ENCODE assay signal across 8 cellular contexts in genomic region chr19:43901395-43902390, GRCh38. TPM values are rescaled to one million over a fixed set of nuclear protein-coding genes. Genes with fewer than 3 reads are reported as not detected.
DNase-seq lines count a peak whose midpoint lies in the region; ATAC-seq and TF ChIP-seq lines count a peak whose summit lies in the region.

No MANE protein-coding gene starts in this region.

- no peaks in the 10 kb centered on the region for H3K36me3 ChIP-seq in CD4-positive, alpha-beta memory T cell (ENCODE audit: insufficient read depth, low read length)
- H3K36me3 ChIP-seq in lower lobe of right lung: no peaks in the 10 kb centered on the region

- intact Hi-C loops in CD4-positive, alpha-beta memory T cell (cut with micrococcal nuclease): no loop called here
- intact Hi-C loops in lower lobe of right lung (cut with DNase I): no loop called here

- peaks cover 67 to 72% of the 10 kb centered on the region in 2 donors for H3K36me3 Mint-ChIP-seq in CD4-positive, alpha-beta memory T cell
- peaks cover 3% of the 10 kb centered on the region for H3K36me3 Mint-ChIP-seq in effector memory CD8-positive, alpha-beta T cell (ENCODE audit: insufficient read depth)

- peak overlapping the region; percentile 88 to 93 (median 91) for H3K4me3 Mint-ChIP-seq in CD4-positive, alpha-beta memory T cell
- peak overlapping the region; percentile 85 to 90 for H3K4me3 Mint-ChIP-seq in effector memory CD8-positive, alpha-beta T cell

- no peaks in the 10 kb centered on the region for H3K27me3 ChIP-seq in CD4-positive, alpha-beta memory T cell (ENCODE audit: insufficient read depth, low read length)
- H3K27me3 ChIP-seq in lower lobe of right lung (ENCODE audit: low read depth): no peaks in the 10 kb centered on the region

- H3K9me3 Mint-ChIP-seq in CD4-positive, alpha-beta memory T cell: peaks cover 6 to 93% (median 73%) of the 10 kb centered on the region in 8 donors
- peaks cover 15 to 41% of the 10 kb centered on the region in 2 donors for H3K9me3 Mint-ChIP-seq in effector memory CD8-positive, alpha-beta T cell

- H3K4me1 Mint-ChIP-seq in CD4-positive, alpha-beta memory T cell: peaks cover 10 to 17% (median 13%) of the 10 kb centered on the region in 4 donors
- H3K4me1 Mint-ChIP-seq in effector memory CD8-positive, alpha-beta T cell (ENCODE audit: low read depth in 2 of 2): peaks cover 10 to 13% of the 10 kb centered on the region in 2 donors

- H3K4me3 ChIP-seq in CD4-positive, alpha-beta memory T cell (ENCODE audit: low read length in 2 of 2): peak overlapping the region; percentile 67 to 80
- peak overlapping the region; percentile 59 for H3K4me3 ChIP-seq in lower lobe of right lung

- no peaks in the 10 kb centered on the region for H3K9me3 ChIP-seq in CD4-positive, alpha-beta memory T cell (ENCODE audit: control insufficient read depth in 1 of 2, low read length in 2 of 2)
- H3K9me3 ChIP-seq in lower lobe of right lung: peaks cover 64% of the 10 kb centered on the region

- peak overlapping the region in 6 of 7 donors; percentile 64 to 89 (median 82) for H3K27ac Mint-ChIP-seq in CD4-positive, alpha-beta memory T cell
- peak overlapping the region in 1 of 2 donors; percentile 47 for H3K27ac Mint-ChIP-seq in effector memory CD8-positive, alpha-beta T cell

- no peak for TF ChIP-seq CTCF in lower lobe of right lung (IDR thresholded peaks at IDR 0.05)

- H3K27me3 Mint-ChIP-seq in CD4-positive, alpha-beta memory T cell: peaks cover 0 to 1% of the 10 kb centered on the region in 2 donors
- H3K27me3 Mint-ChIP-seq in effector memory CD8-positive, alpha-beta T cell: no peaks in the 10 kb centered on the region

- peak; percentile 32 to 52 (median 49) for DNase-seq in CD4-positive, alpha-beta memory T cell
- DNase-seq in NCI-H2227 (lab: John Stamatoyannopoulos, UW; ENCODE audit: unreplicated experiment) (peak; percentile 79), lower lobe of right lung (peak; percentile 80), NCI-H524 (lab: John Stamatoyannopoulos, UW) (no peak)
- DNase-seq in activated CD8-positive, alpha-beta memory T cell treated with anti-CD3 and anti-CD28 coated beads for 24 hours: peak; percentile 87
- peak; percentile 19 to 43 (median 30) for DNase-seq in effector memory CD8-positive, alpha-beta T cell
- peak; percentile 69 for DNase-seq in stimulated activated CD4-positive, alpha-beta T cell treated with anti-CD3 and anti-CD28 coated beads, Interleukin-4, amount 100 ng/mL, for 24 hours

- peak overlapping the region; percentile 19 for H3K27ac ChIP-seq in CD4-positive, alpha-beta memory T cell (ENCODE audit: low read depth, low read length)
- H3K27ac ChIP-seq in lower lobe of right lung: no peak overlapping the region

- CTCF ChIA-PET in CD4-positive, alpha-beta memory T cell (lab: Charles Lee; ENCODE audit: partially characterized antibody): no interaction called here

- H3K4me1 ChIP-seq in CD4-positive, alpha-beta memory T cell (ENCODE audit: insufficient read depth, low read length): peaks cover 10% of the 10 kb centered on the region
- no peaks in the 10 kb centered on the region for H3K4me1 ChIP-seq in lower lobe of right lung

- peak; percentile 88 for ATAC-seq in GM21737 (IDR thresholded peaks at IDR 0.05; ENCODE audit: unreplicated experiment)
- peak; percentile 76 for ATAC-seq in effector memory CD8-positive, alpha-beta T cell (replicated peaks)
- peak; percentile 87 to 99 for ATAC-seq in lower lobe of right lung

- POLR2A ChIA-PET in CD4-positive, alpha-beta memory T cell (lab: Charles Lee; ENCODE audit: partially characterized antibody): interaction anchor here (1.2 kb wide), 1 partner anchor 34 kb away, joined by 9 read pairs; the partner anchor contains the start of gene ZNF45

RNA-seq across cellular contexts. Expression of gene ZNF404, which starts 17.9 kb away (rescaled TPM):
- 1 to 10 TPM; 3.7 to 4.2 TPM for total RNA-seq in CD4-positive, alpha-beta memory T cell
- 1 to 10 TPM; 1.8 to 3.9 TPM for polyA plus RNA-seq in CD4-positive, alpha-beta memory T cell
- total RNA-seq in lower lobe of right lung: 3.2 TPM

RNA-seq across cellular contexts. Expression of gene ZNF45, which starts 33.4 kb away (rescaled TPM):
- total RNA-seq in CD4-positive, alpha-beta memory T cell: 10 to 100 TPM; 25.1 to 29.6 TPM
- polyA plus RNA-seq in CD4-positive, alpha-beta memory T cell: 10 to 100 TPM in 1 of 2 donors, 1 to 10 TPM in 1; 9.4 to 12.9 TPM
- total RNA-seq in lower lobe of right lung: 13.3 TPM

RNA-seq across cellular contexts. Expression of gene ZNF221, which starts 49.3 kb away (rescaled TPM):
- total RNA-seq in CD4-positive, alpha-beta memory T cell: 1 to 10 TPM; 2.9 to 3.2 TPM
- 1 to 10 TPM in 1 of 2 donors, not detected in 1; 1.0 TPM for polyA plus RNA-seq in CD4-positive, alpha-beta memory T cell
- total RNA-seq in lower lobe of right lung: 6.2 TPM

Comparison
In these comparisons a context has a peak if more than half of its experiments do, and no peak if none do; other contexts are left out.
1. DNase-seq: peak in CD4-positive, alpha-beta memory T cell (5 of 5), NCI-H2227 (single experiment), activated CD8-positive, alpha-beta memory T cell treated with anti-CD3 and anti-CD28 coated beads for 24 hours (single experiment), effector memory CD8-positive, alpha-beta T cell (3 of 3), lower lobe of right lung (single experiment) and stimulated activated CD4-positive, alpha-beta T cell treated with anti-CD3 and anti-CD28 coated beads, Interleukin-4, amount 100 ng/mL, for 24 hours (single experiment); none in NCI-H524 (0 of 2).
2. Peak in every context shown above with its lines, with median percentiles within 50 percentile points of each other: ATAC-seq.